1 cellular context compared by ENCODE assay signal in genomic region chr5:122112733-122113558, GRCh38.
TF ChIP-seq lines count a peak whose summit lies in the region.

No MANE protein-coding gene starts in this region.

TF ChIP-seq in IMR-90, 13 proteins besides CTCF, POLR2A, EP300 and RAD21 (continued from another document):
- TF ChIP-seq FOS (IDR thresholded peaks at IDR 0.05; ENCODE audit: low read depth, low read length) (no peak), NFE2L2 (IDR thresholded peaks at IDR 0.05; ENCODE audit: low read depth, low read length) (no peak), MAFK (IDR thresholded peaks at IDR 0.05; ENCODE audit: low read depth, low read length) (no peak), MAZ (IDR thresholded peaks at IDR 0.05; ENCODE audit: borderline replicate concordance, low read depth, low read length) (no peak), MXI1 (IDR thresholded peaks at IDR 0.05; ENCODE audit: borderline replicate concordance, low read depth, low read length) (no peak)
